Comparison of ENCODE assay signal across 9 cellular contexts in genomic region chr12:57110189-57111045, GRCh38. TPM values are rescaled to one million over a fixed set of nuclear protein-coding genes. Genes with fewer than 3 reads are reported as not detected.
DNase-seq lines count a peak whose midpoint lies in the region; ATAC-seq and TF ChIP-seq lines count a peak whose summit lies in the region.
"Had no signal": no experiment of that assay in that cellular context is flagged by ENCODE, and none has a peak within 500 bp of the region (broad histone marks: within the 10 kb centered on the region; RNA-seq: fewer than 3 reads in every experiment).

No MANE protein-coding gene starts in this region.

- intact Hi-C loops in Right ventricle myocardium inferior (cut with DNase I): loop anchor here (5.0 kb wide), 2 partner anchors 103 to 353 kb away; partner anchors contain the start of gene ZBTB39

- ATAC-seq in GM18498 (IDR thresholded peaks at IDR 0.05; ENCODE audit: unreplicated experiment) (peak; percentile 43), HG02870 (IDR thresholded peaks at IDR 0.05; ENCODE audit: unreplicated experiment) (peak; percentile 49), Right ventricle myocardium inferior (peak; percentile 22), GM18519 (IDR thresholded peaks at IDR 0.05; ENCODE audit: low FRiP score, unreplicated experiment) (no peak)

- H3K9ac ChIP-seq in rectal smooth muscle tissue (ENCODE audit: low read length): peak overlapping the region; percentile 36

- TF ChIP-seq CTCF in Peyer's patch (IDR thresholded peaks at IDR 0.05): peak in 1 of 6 experiments; percentile 2

- H3K36me3 ChIP-seq in Peyer's patch: peaks cover 0 to 30% (median 0%) of the 10 kb centered on the region in 3 donors
- peaks cover 13% of the 10 kb centered on the region for H3K36me3 ChIP-seq in rectal smooth muscle tissue (ENCODE audit: control insufficient read depth, insufficient read depth, low read length)

- no peaks in the 10 kb centered on the region for H3K9me3 ChIP-seq in Peyer's patch

- peaks cover 0 to 49% (median 5%) of the 10 kb centered on the region in 4 donors for H3K4me1 ChIP-seq in Peyer's patch
- peaks cover 16% of the 10 kb centered on the region for H3K4me1 ChIP-seq in rectal smooth muscle tissue (ENCODE audit: control insufficient read depth, insufficient read depth, low read length)

- H3K27me3 ChIP-seq in Peyer's patch: no peaks in the 10 kb centered on the region
- no peaks in the 10 kb centered on the region for H3K27me3 ChIP-seq in rectal smooth muscle tissue (ENCODE audit: control insufficient read depth, insufficient read depth, low read length)

- peak; percentile 78 to 93 (median 89) for DNase-seq in Peyer's patch
- peak; percentile 54 for DNase-seq in activated gamma-delta T cell (lab: John Stamatoyannopoulos, UW)
- peak; percentile 87 for DNase-seq in Right ventricle myocardium inferior (ENCODE audit: missing footprints)
- no peak for DNase-seq in cerebellum (ENCODE audit: low spot score)

- H3K27ac ChIP-seq in Peyer's patch (peak overlapping the region; percentile 98 to 99 (median 98)), rectal smooth muscle tissue (ENCODE audit: low read depth, low read length) (peak overlapping the region; percentile 99)

- no peak for TF ChIP-seq POLR2A in Peyer's patch (IDR thresholded peaks at IDR 0.05)

- H3K4me3 ChIP-seq in Peyer's patch (peak overlapping the region; percentile 74 to 81 (median 76)), rectal smooth muscle tissue (ENCODE audit: low read length) (peak overlapping the region; percentile 82)

RNA-seq across cellular contexts. Expression of gene STAT6, which starts 0.7 kb away (rescaled TPM):
- total RNA-seq in Peyer's patch: 100 to 1,000 TPM; 278 to 416 (median 382) TPM
- 58.3 TPM for total RNA-seq in Right ventricle myocardium inferior
- total RNA-seq in cerebellum: 7.6 TPM

RNA-seq across cellular contexts. Expression of gene LRP1, which starts 17.9 kb away (rescaled TPM):
- total RNA-seq in Peyer's patch (100 to 1,000 TPM; 128 to 312 (median 207) TPM), Right ventricle myocardium inferior (143 TPM), cerebellum (109 TPM)

RNA-seq across cellular contexts. Expression of gene NAB2, which starts 21.5 kb away (rescaled TPM):
- total RNA-seq in Peyer's patch (10 to 100 TPM in 2 of 4 donors, 1 to 10 TPM in 2; 7.4 to 17.0 (median 10.3) TPM), Right ventricle myocardium inferior (9.8 TPM), cerebellum (15.2 TPM)

RNA-seq across cellular contexts. Expression of gene NEMP1, which starts 31.8 kb away (rescaled TPM):
- total RNA-seq in Peyer's patch: 10 to 100 TPM in 1 of 4 donors, 1 to 10 TPM in 3; 4.6 to 11.6 (median 5.7) TPM
- total RNA-seq in Right ventricle myocardium inferior: 3.3 TPM
- 12.5 TPM for total RNA-seq in cerebellum

RNA-seq across cellular contexts. Expression of gene LRP1-AS, which starts 37.0 kb away (rescaled TPM):
- not detected for total RNA-seq in Peyer's patch
- total RNA-seq in Right ventricle myocardium inferior: not detected
- total RNA-seq in cerebellum: not detected
- total RNA-seq: pulmonary artery endothelial cell had no signal
